20 cellular contexts compared by ENCODE assay signal in genomic region chr16:4178468-4179010, GRCh38.
"Had no signal": no experiment of that assay in that cellular context is flagged by ENCODE, and none has a peak within 500 bp of the region (broad histone marks: within the 10 kb centered on the region; RNA-seq: fewer than 3 reads in every experiment).

No MANE protein-coding gene starts in this region.

- H3K36me3 Mint-ChIP-seq: naive B cell; stimulated activated naive B cell treated with anti-CD40 and anti-IgM and Interleukin-4, amounts not matched to agents 10 μg/mL and 1 μg/mL and 100 μg/mL, for 72 hours had no signal

- H3K27ac ChIP-seq: coronary artery, gastrocnemius medialis, heart right ventricle, left ventricle myocardium inferior, parathyroid adenoma, spleen, thoracic aorta, uterus had no signal

- H3K9me3 ChIP-seq: gastrocnemius medialis, left ventricle myocardium inferior, spleen, thoracic aorta, uterus had no signal

- ATAC-seq: gastrocnemius medialis; heart right ventricle; left cardiac atrium; sciatic nerve; stimulated activated naive B cell treated with anti-CD40 and anti-IgM and Interleukin-4, amounts not matched to agents 10 μg/mL and 1 μg/mL and 100 μg/mL, for 72 hours; stimulated activated naive CD8-positive, alpha-beta T cell treated with anti-CD3 and anti-CD28 coated beads, Interleukin-15, amount 100 ng/mL, for 72 hours had no signal

- H3K27me3 ChIP-seq: gastrocnemius medialis, spleen, uterus had no signal

- H3K9me3 Mint-ChIP-seq: endodermal cell; nephron; stimulated activated naive B cell treated with anti-CD40 and anti-IgM and Interleukin-4, amounts not matched to agents 10 μg/mL and 1 μg/mL and 100 μg/mL, for 72 hours; stimulated activated naive CD8-positive, alpha-beta T cell treated with anti-CD3 and anti-CD28 coated beads, Interleukin-15, amount 100 ng/mL, for 72 hours had no signal

- H3K4me1 ChIP-seq: gastrocnemius medialis, uterus had no signal

- H3K9ac ChIP-seq: parathyroid adenoma had no signal

- H3K27ac Mint-ChIP-seq: endodermal cell; nephron; stimulated activated naive B cell treated with anti-CD40 and anti-IgM and Interleukin-4, amounts not matched to agents 10 μg/mL and 1 μg/mL and 100 μg/mL, for 72 hours; stimulated activated naive CD8-positive, alpha-beta T cell treated with anti-CD3 and anti-CD28 coated beads, Interleukin-15, amount 100 ng/mL, for 72 hours had no signal

- H3K36me3 ChIP-seq: gastrocnemius medialis, heart right ventricle, left ventricle myocardium inferior, spleen, thoracic aorta, uterus had no signal

- H3K4me3 Mint-ChIP-seq: endodermal cell; naive B cell; nephron; stimulated activated naive B cell treated with anti-CD40 and anti-IgM and Interleukin-4, amounts not matched to agents 10 μg/mL and 1 μg/mL and 100 μg/mL, for 72 hours; stimulated activated naive CD8-positive, alpha-beta T cell treated with anti-CD3 and anti-CD28 coated beads, Interleukin-15, amount 100 ng/mL, for 72 hours had no signal

- H3K4me3 ChIP-seq: coronary artery, gastrocnemius medialis, heart right ventricle, left ventricle myocardium inferior, lung, spleen, thoracic aorta, uterus had no signal

- H3K4me1 Mint-ChIP-seq: endodermal cell had no signal

- DNase-seq: effector CD4-positive, alpha-beta T cell; endodermal cell; naive B cell; spleen; stimulated activated CD4-positive, alpha-beta T cell treated with anti-CD3 and anti-CD28 coated beads, Interleukin-15, amount 100 ng/mL, for 24 hours; stimulated activated CD4-positive, alpha-beta T cell treated with anti-CD3 and anti-CD28 coated beads, Interleukin-1b, Interleukin-23, amount 100 ng/mL, for 48 hours; stimulated activated CD4-positive, alpha-beta T cell treated with anti-CD3 and anti-CD28 coated beads, Interleukin-4, amount 100 ng/mL, for 24 hours; stimulated activated naive B cell treated with anti-CD40 and anti-IgM and Interleukin-4, amounts not matched to agents 10 μg/mL and 1 μg/mL and 100 μg/mL, for 72 hours; stimulated activated naive CD8-positive, alpha-beta T cell treated with anti-CD3 and anti-CD28 coated beads, Interleukin-15, amount 100 ng/mL, for 72 hours had no signal

- H2AFZ ChIP-seq: parathyroid adenoma had no signal
